8 cellular contexts compared by ENCODE assay signal in the genomic region with DNA sequence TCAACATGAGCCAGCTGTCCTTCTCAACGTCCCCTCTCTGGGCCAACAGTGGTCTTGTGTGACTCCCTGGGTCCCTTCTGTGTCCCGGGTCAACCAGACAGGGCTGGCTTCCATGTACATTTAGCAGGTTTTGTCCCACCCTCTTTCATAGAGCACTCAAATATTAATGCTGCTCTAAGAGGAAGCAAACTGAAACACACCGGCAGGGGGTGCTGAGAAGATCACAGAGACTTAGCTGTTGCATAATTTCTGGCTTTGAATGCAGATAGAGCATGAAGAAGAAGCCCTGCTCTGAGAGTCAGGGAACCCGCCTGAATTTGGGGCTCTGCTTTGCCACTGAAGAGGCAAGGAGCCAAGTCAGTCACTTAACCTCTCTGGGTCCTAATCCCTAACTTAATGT.
A peak's percentile ranks its signal among the peaks of the same experiment; 100 is the strongest.
DNase-seq lines count a peak whose midpoint lies in the region; TF ChIP-seq lines count a peak whose summit lies in the region.

No MANE protein-coding gene starts in this region.

- H3K27ac ChIP-seq in CD8-positive, alpha-beta memory T cell (ENCODE audit: low read depth, low read length), result no peak overlapping the region

- H3K4me1 Mint-ChIP-seq in endothelial cell (ENCODE audit: unreplicated experiment), result peaks cover 22% of the 10 kb centered on the region
- H3K4me1 Mint-ChIP-seq in CD8-positive, alpha-beta memory T cell, result no peaks in the 10 kb centered on the region

- peaks cover 2% of the 10 kb centered on the region for H3K27me3 Mint-ChIP-seq in endothelial cell (ENCODE audit: unreplicated experiment)
- peaks cover 5 to 45% of the 10 kb centered on the region in 2 donors for H3K27me3 Mint-ChIP-seq in CD8-positive, alpha-beta memory T cell

- H3K4me3 Mint-ChIP-seq in endothelial cell (ENCODE audit: unreplicated experiment), result no peak overlapping the region
- no peak overlapping the region for H3K4me3 Mint-ChIP-seq in CD8-positive, alpha-beta memory T cell

- H3K9me3 Mint-ChIP-seq in endothelial cell (ENCODE audit: unreplicated experiment), result no peaks in the 10 kb centered on the region
- H3K9me3 Mint-ChIP-seq in CD8-positive, alpha-beta memory T cell, result no peaks in the 10 kb centered on the region

- no peaks in the 10 kb centered on the region for H3K36me3 ChIP-seq in CD8-positive, alpha-beta memory T cell (ENCODE audit: insufficient read depth, low read length)

- DNase-seq in AG09309 (ENCODE audit: low read depth), result no peak
- peak; percentile 55 for DNase-seq in GM12865 (ENCODE audit: low read depth)
- DNase-seq in NCI-H526 (lab: John Stamatoyannopoulos, UW), result peak; percentile 26 to 67
- no peak for DNase-seq in epithelial cell of proximal tubule (ENCODE audit: low read depth)
- no peak for DNase-seq in NCI-H226
- DNase-seq in endothelial cell (ENCODE audit: low spot score), result no peak
- no peak for DNase-seq in CD8-positive, alpha-beta memory T cell
- no peak for DNase-seq in epidermal melanocyte (ENCODE audit: insufficient read length, low spot score)

- POLR2A ChIA-PET in CD8-positive, alpha-beta memory T cell (lab: Charles Lee), result no interaction called here

- peaks cover 3% of the 10 kb centered on the region for H3K27me3 ChIP-seq in CD8-positive, alpha-beta memory T cell (ENCODE audit: insufficient read depth, low read length, poor library complexity, severe bottlenecking)

- H3K36me3 Mint-ChIP-seq in endothelial cell (ENCODE audit: low read depth, unreplicated experiment), result no peaks in the 10 kb centered on the region
- H3K36me3 Mint-ChIP-seq in CD8-positive, alpha-beta memory T cell, result no peaks in the 10 kb centered on the region

- no peak overlapping the region for H3K4me3 ChIP-seq in AG09309 (ENCODE audit: control insufficient read depth, low read depth, low read length)
- no peak overlapping the region for H3K4me3 ChIP-seq in GM12865 (ENCODE audit: low read depth, low read length)
- no peak overlapping the region for H3K4me3 ChIP-seq in epithelial cell of proximal tubule (ENCODE audit: low read depth, low read length)
- H3K4me3 ChIP-seq in CD8-positive, alpha-beta memory T cell (ENCODE audit: low read length), result no peak overlapping the region

- no peaks in the 10 kb centered on the region for H3K4me1 ChIP-seq in CD8-positive, alpha-beta memory T cell (ENCODE audit: insufficient read depth, low read length)

- no peaks in the 10 kb centered on the region for H3K9me3 ChIP-seq in CD8-positive, alpha-beta memory T cell (ENCODE audit: low read length)

- no peak overlapping the region for H3K27ac Mint-ChIP-seq in endothelial cell (ENCODE audit: unreplicated experiment)
- H3K27ac Mint-ChIP-seq in CD8-positive, alpha-beta memory T cell, result no peak overlapping the region

- CTCF ChIA-PET in CD8-positive, alpha-beta memory T cell (lab: Charles Lee), result no interaction called here

- TF ChIP-seq CTCF in AG09309 (IDR thresholded peaks at IDR 0.05; ENCODE audit: control insufficient read depth, insufficient read depth, low read depth, low read length, missing control alignments) (peak; percentile 22), GM12865 (IDR thresholded peaks at IDR 0.05; ENCODE audit: insufficient read depth, low read depth, low read length, missing control alignments) (peak; percentile 53), epithelial cell of proximal tubule (conservative IDR thresholded peaks at IDR 0.05; ENCODE audit: low read depth, low read length) (peak; percentile 4), endothelial cell (IDR thresholded peaks at IDR 0.05; ENCODE audit: unreplicated experiment) (no peak)

Comparison
In these comparisons a context has a peak if more than half of its experiments do, and no peak if none do; other contexts are left out.
1. DNase-seq: peak in GM12865 (single experiment) and NCI-H526 (2 of 2); none in AG09309 (single experiment), epithelial cell of proximal tubule (single experiment), NCI-H226 (single experiment), endothelial cell (single experiment), CD8-positive, alpha-beta memory T cell (0 of 5) and epidermal melanocyte (single experiment).